ENCODE assay signal across 11 cellular contexts in genomic region chr17:33284022-33284421, GRCh38. TPM values are rescaled to one million over a fixed set of nuclear protein-coding genes. Genes with fewer than 3 reads are reported as not detected.
DNase-seq lines count a peak whose midpoint lies in the region; ATAC-seq, FAIRE-seq and TF ChIP-seq lines count a peak whose summit lies in the region.
"Had no signal": no experiment of that assay in that cellular context is flagged by ENCODE, and none has a peak within 500 bp of the region (broad histone marks: within the 10 kb centered on the region; RNA-seq: fewer than 3 reads in every experiment).

No MANE protein-coding gene starts in this region.

- intact Hi-C loops in Calu3 (cut with micrococcal nuclease; ENCODE audit: unreplicated experiment) = no loop called here
- intact Hi-C loops in activated CD4-positive, alpha-beta T cell treated with anti-CD3 and anti-CD28 coated beads, Interleukin-2, amount 10 ng/mL, durations not matched to agents 24 days and 14 days (cut with micrococcal nuclease) = no loop called here

- DNase-seq in Calu3 = peak; percentile 31
- DNase-seq in NCI-H69 (lab: John Stamatoyannopoulos, UW) = peak; percentile 38
- peak; percentile 52 for DNase-seq in myocyte (ENCODE audit: low read depth)
- no peak for DNase-seq in activated gamma-delta T cell treated with Interleukin-2 at 50 U/mL for 16 hours
- no peak for DNase-seq in activated CD4-positive, alpha-beta T cell treated with anti-CD3 and anti-CD28 coated beads, Interleukin-2, amount 10 ng/mL, durations not matched to agents 24 days and 14 days
- DNase-seq in inferior parietal cortex (ENCODE audit: extremely low spot score) = no peak
- DNase-seq in effector memory CD8-positive, alpha-beta T cell = no peak
- DNase-seq: GF-D8, glutamatergic neuron had no signal

- no peak for ATAC-seq in effector memory CD8-positive, alpha-beta T cell (replicated peaks)

- H3K4me1 Mint-ChIP-seq in Calu3 (ENCODE audit: low read depth, unreplicated experiment) = peaks cover 9% of the 10 kb centered on the region
- no peaks in the 10 kb centered on the region for H3K4me1 Mint-ChIP-seq in activated CD4-positive, alpha-beta T cell treated with anti-CD3 and anti-CD28 coated beads, Interleukin-2, amount 10 ng/mL, durations not matched to agents 24 days and 14 days
- H3K4me1 Mint-ChIP-seq in effector memory CD8-positive, alpha-beta T cell (ENCODE audit: low read depth in 2 of 2) = no peaks in the 10 kb centered on the region
- H3K4me1 Mint-ChIP-seq: activated naive CD4-positive, alpha-beta T cell treated with anti-CD3 and anti-CD28 coated beads, Interleukin-2, amount 50 U/mL, for 24 hours had no signal

- no peak for TF ChIP-seq CTCF in Calu3 (IDR thresholded peaks at IDR 0.05; ENCODE audit: unreplicated experiment)

- no peak overlapping the region for H3K4me3 Mint-ChIP-seq in Calu3 (ENCODE audit: low read depth, unreplicated experiment)
- no peak overlapping the region for H3K4me3 Mint-ChIP-seq in activated CD4-positive, alpha-beta T cell treated with anti-CD3 and anti-CD28 coated beads, Interleukin-2, amount 10 ng/mL, durations not matched to agents 24 days and 14 days
- no peak overlapping the region for H3K4me3 Mint-ChIP-seq in effector memory CD8-positive, alpha-beta T cell
- H3K4me3 Mint-ChIP-seq: activated naive CD4-positive, alpha-beta T cell treated with anti-CD3 and anti-CD28 coated beads, Interleukin-2, amount 50 U/mL, for 24 hours had no signal

- peaks cover 86% of the 10 kb centered on the region for H3K27me3 Mint-ChIP-seq in Calu3 (ENCODE audit: unreplicated experiment)
- H3K27me3 Mint-ChIP-seq in activated CD4-positive, alpha-beta T cell treated with anti-CD3 and anti-CD28 coated beads, Interleukin-2, amount 10 ng/mL, durations not matched to agents 24 days and 14 days = peaks cover 21% of the 10 kb centered on the region
- H3K27me3 Mint-ChIP-seq in effector memory CD8-positive, alpha-beta T cell = peaks cover 40 to 58% of the 10 kb centered on the region in 2 donors

- CTCF ChIA-PET in Calu3 (lab: Charles Lee) = interaction anchor here (0.5 kb wide), 1 partner anchor 208 kb away, joined by 3 read pairs; no protein-coding TSS in a partner anchor

- no TSS peak for BruUV-seq in Calu3 (replicated peaks; lab: Mats Ljungman, UMichigan)

- H3K9me3 Mint-ChIP-seq in Calu3 (ENCODE audit: low read depth, unreplicated experiment) = no peaks in the 10 kb centered on the region
- no peaks in the 10 kb centered on the region for H3K9me3 Mint-ChIP-seq in activated CD4-positive, alpha-beta T cell treated with anti-CD3 and anti-CD28 coated beads, Interleukin-2, amount 10 ng/mL, durations not matched to agents 24 days and 14 days
- H3K9me3 Mint-ChIP-seq in effector memory CD8-positive, alpha-beta T cell = no peaks in the 10 kb centered on the region
- H3K9me3 Mint-ChIP-seq: activated naive CD4-positive, alpha-beta T cell treated with anti-CD3 and anti-CD28 coated beads, Interleukin-2, amount 50 U/mL, for 24 hours had no signal

- peak; percentile 88 for FAIRE-seq in endometrium (lab: Jason Lieb, UNC)

- no peaks in the 10 kb centered on the region for H3K36me3 Mint-ChIP-seq in Calu3 (ENCODE audit: insufficient read depth, unreplicated experiment)
- no peaks in the 10 kb centered on the region for H3K36me3 Mint-ChIP-seq in activated CD4-positive, alpha-beta T cell treated with anti-CD3 and anti-CD28 coated beads, Interleukin-2, amount 10 ng/mL, durations not matched to agents 24 days and 14 days (ENCODE audit: low read depth)
- H3K36me3 Mint-ChIP-seq in effector memory CD8-positive, alpha-beta T cell (ENCODE audit: insufficient read depth) = no peaks in the 10 kb centered on the region
- H3K36me3 Mint-ChIP-seq: activated naive CD4-positive, alpha-beta T cell treated with anti-CD3 and anti-CD28 coated beads, Interleukin-2, amount 50 U/mL, for 24 hours had no signal

- H3K27ac Mint-ChIP-seq in Calu3 (ENCODE audit: unreplicated experiment) = no peak overlapping the region
- no peak overlapping the region for H3K27ac Mint-ChIP-seq in activated CD4-positive, alpha-beta T cell treated with anti-CD3 and anti-CD28 coated beads, Interleukin-2, amount 10 ng/mL, durations not matched to agents 24 days and 14 days
- H3K27ac Mint-ChIP-seq in effector memory CD8-positive, alpha-beta T cell = no peak overlapping the region
- H3K27ac Mint-ChIP-seq: activated naive CD4-positive, alpha-beta T cell treated with anti-CD3 and anti-CD28 coated beads, Interleukin-2, amount 50 U/mL, for 24 hours had no signal

RNA-seq across cellular contexts. Expression of gene ASIC2, which starts 9.1 kb away (rescaled TPM):
- total RNA-seq in Calu3 (2022) (not detected in 2 replicates), myocyte (0.13 and 2.0 TPM in 2 replicates)
- polyA plus RNA-seq in myocyte (2012) = 0.04 TPM
- total RNA-seq in activated CD4-positive, alpha-beta T cell treated with anti-CD3 and anti-CD28 coated beads, Interleukin-2, amount 10 ng/mL, durations not matched to agents 24 days and 14 days = not detected in 2 replicates

Comparison
In these comparisons a context has a peak if more than half of its experiments do, and no peak if none do; other contexts are left out.
1. DNase-seq: peak in Calu3 (single experiment), NCI-H69 (single experiment) and myocyte (single experiment); none in activated gamma-delta T cell treated with Interleukin-2 at 50 U/mL for 16 hours (single experiment), activated CD4-positive, alpha-beta T cell treated with anti-CD3 and anti-CD28 coated beads, Interleukin-2, amount 10 ng/mL, durations not matched to agents 24 days and 14 days (single experiment), inferior parietal cortex (single experiment) and effector memory CD8-positive, alpha-beta T cell (0 of 3).